In genomic region chr6:112592159-112592558, GRCh38 we compare ENCODE assay signal across 22 cellular contexts.
A peak's percentile ranks its signal among the peaks of the same experiment; 100 is the strongest.
DNase-seq lines count a peak whose midpoint lies in the region; TF ChIP-seq lines count a peak whose summit lies in the region.
"Had no signal": no experiment of that assay in that cellular context is flagged by ENCODE, and none has a peak within 500 bp of the region (broad histone marks: within the 10 kb centered on the region; RNA-seq: fewer than 3 reads in every experiment).

No MANE protein-coding gene starts in this region.

- no peak overlapping the region for H3K18ac ChIP-seq in trophoblast cell (ENCODE audit: low read length)

- H3K36me3 ChIP-seq in trophoblast cell (ENCODE audit: control insufficient read depth in 1 of 2, insufficient read depth in 2 of 2, low read length in 2 of 2) = no peaks in the 10 kb centered on the region
- H3K36me3 ChIP-seq in SJCRH30 = no peaks in the 10 kb centered on the region
- H3K36me3 ChIP-seq in PC-9 (ENCODE audit: low read depth) = no peaks in the 10 kb centered on the region; the same call in 1 of the 2 replicates

- no peak overlapping the region for H3K14ac ChIP-seq in trophoblast cell (ENCODE audit: low read length)

- H3K4me1 Mint-ChIP-seq in nephron progenitor cell = peaks cover 11% of the 10 kb centered on the region
- H3K4me1 Mint-ChIP-seq: CD4-positive, alpha-beta memory T cell; GM23338 had no signal

- H2BK120ac ChIP-seq in trophoblast cell (ENCODE audit: insufficient read depth, low read length, poor library complexity) = no peak overlapping the region

- H3K9me3 ChIP-seq in trophoblast cell (ENCODE audit: insufficient read depth, low read depth, low read length) = no peaks in the 10 kb centered on the region
- 0 out of 2 replicates have a peak, but pooled peaks cover 12% of the 10 kb centered on the region for H3K9me3 ChIP-seq in SJCRH30 (replicated peaks)
- peaks cover 13% of the 10 kb centered on the region; the same call in 1 of the 2 replicates for H3K9me3 ChIP-seq in PC-9 (ENCODE audit: insufficient read depth, low read depth)

- H3K27me3 ChIP-seq in trophoblast cell (ENCODE audit: insufficient read depth, low read length) (no peaks in the 10 kb centered on the region), SJCRH30 (no peaks in the 10 kb centered on the region), PC-9 (ENCODE audit: insufficient read depth, low read depth) (no peaks in the 10 kb centered on the region)

- no peak overlapping the region for H2BK5ac ChIP-seq in trophoblast cell (ENCODE audit: low read depth, low read length, poor library complexity)

- CTCF ChIA-PET in PC-9 (lab: Charles Lee) = no interaction called here

- H4K12ac ChIP-seq in trophoblast cell (ENCODE audit: low read depth, low read length) = no peak overlapping the region

- H3K27ac ChIP-seq in trophoblast cell (ENCODE audit: low read depth, low read length) = no peak overlapping the region
- no peak overlapping the region for H3K27ac ChIP-seq in SJCRH30
- H3K27ac ChIP-seq in PC-9 = no peak overlapping the region

- no peak overlapping the region for H2BK12ac ChIP-seq in trophoblast cell (ENCODE audit: low read length)

- peaks cover 36% of the 10 kb centered on the region for H3K9me3 Mint-ChIP-seq in nephron progenitor cell

- intact Hi-C loops in PC-9 (cut with micrococcal nuclease; ENCODE audit: unreplicated experiment) = no loop called here

- BruUV-seq in PC-9 (replicated peaks; lab: Mats Ljungman, UMichigan) = no TSS peak

- TF ChIP-seq CTCF in nephron progenitor cell (IDR thresholded peaks at IDR 0.05) (no peak), PC-9 (conservative IDR thresholded peaks at IDR 0.05) (no peak)

- no peak overlapping the region for H3K23ac ChIP-seq in trophoblast cell (ENCODE audit: low read length)

- H2AFZ ChIP-seq in trophoblast cell (ENCODE audit: insufficient read depth, low read length, poor library complexity) (no peak overlapping the region), PC-9 (no peak overlapping the region)
- H2AFZ ChIP-seq: GM23338 had no signal

- no peak overlapping the region for H3K4me2 ChIP-seq in trophoblast cell (ENCODE audit: low read length)
- no peak overlapping the region for H3K4me2 ChIP-seq in PC-9
- H3K4me2 ChIP-seq: GM23338 had no signal

- no peak overlapping the region for H4K91ac ChIP-seq in trophoblast cell (ENCODE audit: low read depth, low read length)

- no peaks in the 10 kb centered on the region for H3F3A ChIP-seq in PC-9 (ENCODE audit: insufficient read depth, low read depth)

- H3K4me3 ChIP-seq in trophoblast cell (ENCODE audit: low read depth, low read length) (no peak overlapping the region), SJCRH30 (no peak overlapping the region), PC-9 (no peak overlapping the region)
- H3K4me3 ChIP-seq: GM23338, K562 had no signal

- H4K8ac ChIP-seq in trophoblast cell (ENCODE audit: low read depth, low read length) = no peak overlapping the region

- H3K27me3 Mint-ChIP-seq in nephron progenitor cell (ENCODE audit: low read depth, poor library complexity) = no peaks in the 10 kb centered on the region
- H3K27me3 Mint-ChIP-seq: CD4-positive, alpha-beta memory T cell had no signal

- no peak overlapping the region for H2AK5ac ChIP-seq in trophoblast cell (ENCODE audit: low read length)

- 0 out of 2 replicates have a peak, but pooled peaks cover 3% of the 10 kb centered on the region for H3K9me2 ChIP-seq in PC-9 (ENCODE audit: insufficient read depth)

- POLR2A ChIA-PET in PC-9 (lab: Charles Lee; ENCODE audit: unreplicated experiment) = no interaction called here

- H3K4me1 ChIP-seq in trophoblast cell (ENCODE audit: control insufficient read depth in 1 of 2, insufficient read depth in 2 of 2, low read length in 2 of 2) = no peaks in the 10 kb centered on the region
- peaks cover 24% of the 10 kb centered on the region for H3K4me1 ChIP-seq in SJCRH30
- no peaks in the 10 kb centered on the region for H3K4me1 ChIP-seq in PC-9 (replicated peaks; ENCODE audit: insufficient read depth)

- DNase-seq in EH (ENCODE audit: low read depth) (peak; percentile 51), RPMI7951 (ENCODE audit: low read depth) (peak; percentile 62), amniotic stem cell (lab: John Stamatoyannopoulos, UW) (peak; percentile 8), trophoblast cell (peak; percentile 94 to 99), nephron progenitor cell (no peak), SJCRH30 (no peak), PC-9 (no peak)
- DNase-seq: AML-193; C1 segment of cervical spinal cord; CD4-positive, alpha-beta memory T cell; COR-L47; H9; Kasumi-1; MV-4-11; NCI-H1105; NCI-H1436 treated with DMSO at 0.1 percent for 48 hours; NCI-H2029; NCI-H446 treated with DMSO at 0.1 percent for 48 hours; NCI-H526 treated with DMSO at 0.1 percent for 48 hours; SIG-M5 had no signal

- peaks cover 9% of the 10 kb centered on the region for H3K36me3 Mint-ChIP-seq in nephron progenitor cell (ENCODE audit: low read depth)
- H3K36me3 Mint-ChIP-seq: CD4-positive, alpha-beta memory T cell had no signal

- no peak overlapping the region for H3K9ac ChIP-seq in trophoblast cell (ENCODE audit: low read length)

- H3K4me3 Mint-ChIP-seq in nephron progenitor cell = no peak overlapping the region
- H3K4me3 Mint-ChIP-seq: CD4-positive, alpha-beta memory T cell; GM23338; H9 had no signal

- H3K4ac ChIP-seq in trophoblast cell (ENCODE audit: low read depth, low read length) = no peak overlapping the region

- H3K79me1 ChIP-seq in trophoblast cell (ENCODE audit: low read length) = no peaks in the 10 kb centered on the region

- H3K79me2 ChIP-seq in trophoblast cell (ENCODE audit: control insufficient read depth, insufficient read depth, low read length, poor library complexity) = no peaks in the 10 kb centered on the region
- no peaks in the 10 kb centered on the region for H3K79me2 ChIP-seq in PC-9 (ENCODE audit: low read depth)

- no peaks in the 10 kb centered on the region for H4K20me1 ChIP-seq in PC-9 (ENCODE audit: insufficient read depth)

- no peak overlapping the region for H3K27ac Mint-ChIP-seq in nephron progenitor cell
- H3K27ac Mint-ChIP-seq: CD4-positive, alpha-beta memory T cell; GM23338; H9 had no signal

Comparison
In these comparisons a context has a peak if more than half of its experiments do, and no peak if none do; other contexts are left out.
1. DNase-seq: peak in EH (single experiment), RPMI7951 (single experiment), amniotic stem cell (single experiment) and trophoblast cell (2 of 2); none in nephron progenitor cell (single experiment), SJCRH30 (0 of 2) and PC-9 (0 of 2).